Comparison of ENCODE assay signal across 8 cellular contexts in the genomic region with DNA sequence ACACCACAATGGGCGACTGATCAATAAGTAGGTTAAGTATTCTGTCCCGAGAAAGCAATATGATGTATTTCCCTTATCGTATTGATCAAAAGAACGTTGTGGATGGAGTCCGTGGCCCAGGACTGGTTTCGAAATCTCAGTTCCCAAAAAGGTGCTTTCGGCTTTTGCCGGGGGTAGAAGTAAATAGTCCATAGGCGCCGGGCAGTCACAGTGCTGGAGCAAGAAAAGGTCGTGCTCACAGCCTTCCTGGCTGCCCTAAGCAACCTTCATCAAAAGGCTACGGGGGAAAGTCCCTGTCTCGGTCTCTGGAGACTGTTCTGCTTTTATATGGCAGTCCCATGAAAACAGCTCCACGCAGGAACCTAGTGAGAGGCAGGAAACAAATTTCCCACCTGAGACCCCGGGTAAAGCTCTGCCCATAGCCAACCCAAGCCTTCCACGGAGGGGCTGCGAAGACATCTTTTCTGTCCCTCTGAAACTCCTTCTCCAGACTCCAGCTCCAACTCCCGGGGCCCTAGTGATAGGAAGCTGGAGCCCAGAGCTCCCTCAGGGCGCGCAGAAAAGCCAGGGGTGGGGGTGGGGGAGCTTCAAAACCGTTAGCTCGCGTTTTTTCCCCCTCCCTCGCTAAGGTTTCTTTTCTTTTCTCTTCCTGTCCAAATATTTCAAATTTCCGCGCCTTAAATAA. TPM values are rescaled to one million over a fixed set of nuclear protein-coding genes. Genes with fewer than 3 reads are reported as not detected.
DNase-seq lines count a peak whose midpoint lies in the region; ATAC-seq and TF ChIP-seq lines count a peak whose summit lies in the region.

No MANE protein-coding gene starts in this region.

- H3K4me3 ChIP-seq in HL-60 (replicated peaks; ENCODE audit: insufficient read depth, low read length): peak overlapping the region; percentile 72

- H3K27me3 Mint-ChIP-seq in brain (peaks cover 90% of the 10 kb centered on the region), immature natural killer cell (ENCODE audit: low read depth in 3 of 3) (peaks cover 5 to 13% (median 6%) of the 10 kb centered on the region in 3 donors)

- peak; percentile 61 for ATAC-seq in GM21381 (IDR thresholded peaks at IDR 0.05; ENCODE audit: unreplicated experiment)
- ATAC-seq in stimulated activated effector memory CD8-positive, alpha-beta T cell treated with anti-CD3 and anti-CD28 coated beads, Interleukin-12 subunit alpha, Interleukin-12 subunit beta, amount 100 ng/mL, for 72 hours: peak; percentile 51

- TF ChIP-seq CTCF in HL-60 (IDR thresholded peaks at IDR 0.05; ENCODE audit: insufficient read depth, low read length): no peak
- TF ChIP-seq CTCF in brain (conservative IDR thresholded peaks at IDR 0.05): no peak

- H3K36me3 Mint-ChIP-seq in brain: peaks cover 10% of the 10 kb centered on the region
- peaks cover 0 to 5% (median 3%) of the 10 kb centered on the region in 3 donors for H3K36me3 Mint-ChIP-seq in immature natural killer cell
- peaks cover 8% of the 10 kb centered on the region for H3K36me3 Mint-ChIP-seq in stimulated activated effector memory CD8-positive, alpha-beta T cell treated with anti-CD3 and anti-CD28 coated beads, Interleukin-12 subunit alpha, Interleukin-12 subunit beta, amount 100 ng/mL, for 72 hours

- no peaks in the 10 kb centered on the region for H3K9me3 Mint-ChIP-seq in brain
- no peaks in the 10 kb centered on the region for H3K9me3 Mint-ChIP-seq in immature natural killer cell
- H3K9me3 Mint-ChIP-seq in stimulated activated effector memory CD8-positive, alpha-beta T cell treated with anti-CD3 and anti-CD28 coated beads, Interleukin-12 subunit alpha, Interleukin-12 subunit beta, amount 100 ng/mL, for 72 hours: no peaks in the 10 kb centered on the region

- H3K27ac Mint-ChIP-seq in brain (peak overlapping the region in 2 of 5 experiments; percentile 48 to 93), immature natural killer cell (peak overlapping the region; percentile 35 to 87 (median 71))
- H3K27ac Mint-ChIP-seq in stimulated activated effector memory CD8-positive, alpha-beta T cell treated with anti-CD3 and anti-CD28 coated beads, Interleukin-12 subunit alpha, Interleukin-12 subunit beta, amount 100 ng/mL, for 72 hours: peak overlapping the region; percentile 60

- peak; percentile 79 for DNase-seq in ELR (ENCODE audit: low read depth)
- DNase-seq in HL-60 (ENCODE audit: low read depth in 1 of 2, low spot score in 1 of 2): peak in 1 of 2 experiments; percentile 65
- peak; percentile 28 for DNase-seq in RKO (ENCODE audit: low spot score)
- peak; percentile 24 to 33 (median 24) for DNase-seq in immature natural killer cell
- no peak for DNase-seq in stimulated activated effector memory CD8-positive, alpha-beta T cell treated with anti-CD3 and anti-CD28 coated beads, Interleukin-12 subunit alpha, Interleukin-12 subunit beta, amount 100 ng/mL, for 72 hours (ENCODE audit: low spot score in 2 of 2)
- DNase-seq in RPMI8226: no peak

- H3K4me1 Mint-ChIP-seq in brain: peaks cover 29% of the 10 kb centered on the region
- peaks cover 23 to 42% of the 10 kb centered on the region in 2 donors for H3K4me1 Mint-ChIP-seq in immature natural killer cell
- H3K4me1 Mint-ChIP-seq in stimulated activated effector memory CD8-positive, alpha-beta T cell treated with anti-CD3 and anti-CD28 coated beads, Interleukin-12 subunit alpha, Interleukin-12 subunit beta, amount 100 ng/mL, for 72 hours: peaks cover 21% of the 10 kb centered on the region

- H3K27me3 ChIP-seq in HL-60 (ENCODE audit: insufficient read depth, poor library complexity, severe bottlenecking): no peaks in the 10 kb centered on the region

- peak overlapping the region; percentile 53 to 89 (median 82) for H3K4me3 Mint-ChIP-seq in brain
- H3K4me3 Mint-ChIP-seq in immature natural killer cell: peak overlapping the region; percentile 85 to 95 (median 89)
- H3K4me3 Mint-ChIP-seq in stimulated activated effector memory CD8-positive, alpha-beta T cell treated with anti-CD3 and anti-CD28 coated beads, Interleukin-12 subunit alpha, Interleukin-12 subunit beta, amount 100 ng/mL, for 72 hours: peak overlapping the region; percentile 77

- peak overlapping the region; percentile 97 for H3K27ac ChIP-seq in HL-60 (replicated peaks)

RNA-seq across cellular contexts. Expression of gene CDKN2C, which starts 7.0 kb away (rescaled TPM):
- polyA plus RNA-seq in brain (ENCODE audit: insufficient read depth, low read depth, low replicate concordance): 251 TPM
- polyA plus RNA-seq in immature natural killer cell: 10 to 100 TPM; 12.7 to 22.8 (median 18.2) TPM

RNA-seq across cellular contexts. Expression of gene FAF1, which starts 17.0 kb away (rescaled TPM):
- polyA plus RNA-seq in brain (ENCODE audit: insufficient read depth, low read depth, low replicate concordance): 120 TPM
- polyA plus RNA-seq in immature natural killer cell: 10 to 100 TPM; 31.1 to 49.8 (median 44.0) TPM

Comparison
In these comparisons a context has a peak if more than half of its experiments do, and no peak if none do; other contexts are left out.
1. DNase-seq: peak in ELR (single experiment), RKO (single experiment) and immature natural killer cell (3 of 3); none in stimulated activated effector memory CD8-positive, alpha-beta T cell treated with anti-CD3 and anti-CD28 coated beads, Interleukin-12 subunit alpha, Interleukin-12 subunit beta, amount 100 ng/mL, for 72 hours (0 of 2) and RPMI8226 (single experiment).
2. RNA of gene CDKN2C, which starts 7.0 kb away (polyA plus RNA-seq): 251 TPM in brain (single experiment); 12.7 to 22.8 TPM in immature natural killer cell; every median in the first group is over 10 times any median in the second.
3. Peak in every context shown above with its lines, with median percentiles within 50 percentile points of each other: H3K4me3 Mint-ChIP-seq.